Comparison of ENCODE assay signal across 12 cellular contexts in genomic region chr3:112619295-112619694, GRCh38. TPM values are rescaled to one million over a fixed set of nuclear protein-coding genes. Genes with fewer than 3 reads are reported as not detected.
A peak's percentile ranks its signal among the peaks of the same experiment; 100 is the strongest.
DNase-seq lines count a peak whose midpoint lies in the region; ATAC-seq, FAIRE-seq and TF ChIP-seq lines count a peak whose summit lies in the region.
"Had no signal": no experiment of that assay in that cellular context is flagged by ENCODE, and none has a peak within 500 bp of the region (broad histone marks: within the 10 kb centered on the region; RNA-seq: fewer than 3 reads in every experiment).

No MANE protein-coding gene starts in this region.

- peaks cover 60% of the 10 kb centered on the region for H3K36me3 Mint-ChIP-seq in osteocyte (ENCODE audit: unreplicated experiment)
- no peaks in the 10 kb centered on the region for H3K36me3 Mint-ChIP-seq in endodermal cell (ENCODE audit: low read depth)

- H3K36me3 ChIP-seq in endodermal cell (ENCODE audit: control insufficient read depth, insufficient read depth, low read length) (no peaks in the 10 kb centered on the region), kidney (ENCODE audit: control insufficient read depth in 1 of 2, insufficient read depth in 2 of 2, low read length in 2 of 2) (no peaks in the 10 kb centered on the region)

- peaks cover 26% of the 10 kb centered on the region for H3K4me1 Mint-ChIP-seq in osteocyte (ENCODE audit: unreplicated experiment)
- peaks cover 13% of the 10 kb centered on the region for H3K4me1 Mint-ChIP-seq in endodermal cell

- no peaks in the 10 kb centered on the region for H3K27me3 ChIP-seq in endodermal cell (ENCODE audit: control insufficient read depth, insufficient read depth, low read length, poor library complexity, severe bottlenecking)

- H3K27ac ChIP-seq in endodermal cell (ENCODE audit: low read depth, low read length) (no peak overlapping the region), kidney (ENCODE audit: low read depth in 2 of 2, low read length in 2 of 2) (no peak overlapping the region)

- intact Hi-C loops in kidney (cut with DNase I): no loop called here

- no peak overlapping the region for H3K4me3 Mint-ChIP-seq in osteocyte (ENCODE audit: unreplicated experiment)
- H3K4me3 Mint-ChIP-seq in endodermal cell: no peak overlapping the region

- FAIRE-seq in kidney (lab: Jason Lieb, UNC): no peak
- FAIRE-seq: A204.1 had no signal

- H3K9ac ChIP-seq in endodermal cell (ENCODE audit: extremely low read depth, low read length, poor library complexity, severe bottlenecking) (no peak overlapping the region), kidney (ENCODE audit: low read length in 2 of 2) (no peak overlapping the region)

- H3K4me1 ChIP-seq in endodermal cell (ENCODE audit: control insufficient read depth, insufficient read depth, low read length) (peaks cover 2% of the 10 kb centered on the region), kidney (ENCODE audit: control insufficient read depth in 1 of 2, insufficient read depth in 1 of 2, low read depth in 1 of 2, low read length in 2 of 2) (no peaks in the 10 kb centered on the region)

- WGBS in endodermal cell (ENCODE audit: insufficient coverage in 1 of 2, insufficient read length in 1 of 2), 2 experiments: 95 to 100% methylated on average over 2 of the region's 2 CpGs

- no peaks in the 10 kb centered on the region for H3K9me3 Mint-ChIP-seq in osteocyte (ENCODE audit: unreplicated experiment)
- H3K9me3 Mint-ChIP-seq in endodermal cell: no peaks in the 10 kb centered on the region

- DNase-seq in NOMO-1 treated with DMSO at 0.1 percent for 48 hours (lab: John Stamatoyannopoulos, UW; ENCODE audit: unreplicated experiment) (peak; percentile 17), NOMO-1 (lab: John Stamatoyannopoulos, UW; ENCODE audit: unreplicated experiment in 2 of 2) (no peak), NCI-H460 (ENCODE audit: extremely low read depth, low read depth) (peak; percentile 29), osteocyte (ENCODE audit: extremely low spot score, unreplicated experiment) (no peak), T-helper 9 cell (no peak), endodermal cell (no peak), kidney (no peak)
- DNase-seq: aorta had no signal

- TF ChIP-seq CTCF in osteocyte (IDR thresholded peaks at IDR 0.05): no peak
- TF ChIP-seq CTCF in endodermal cell (conservative IDR thresholded peaks at IDR 0.05): no peak
- no peak for TF ChIP-seq CTCF in kidney (IDR thresholded peaks at IDR 0.05; ENCODE audit: borderline replicate concordance, extremely low read depth, insufficient read depth)

- ATAC-seq in HG02852 (IDR thresholded peaks at IDR 0.05; ENCODE audit: unreplicated experiment): peak; percentile 91
- ATAC-seq: Panc1 had no signal

- peak overlapping the region; percentile 79 for H3K27ac Mint-ChIP-seq in osteocyte (ENCODE audit: unreplicated experiment)
- H3K27ac Mint-ChIP-seq in endodermal cell: no peak overlapping the region

- H3K9me3 ChIP-seq in endodermal cell (ENCODE audit: control insufficient read depth, low read length): no peaks in the 10 kb centered on the region
- H3K9me3 ChIP-seq in kidney (ENCODE audit: control insufficient read depth in 1 of 2, low read length in 2 of 2): no peaks in the 10 kb centered on the region

- H3K27me3 Mint-ChIP-seq in osteocyte (ENCODE audit: unreplicated experiment): no peaks in the 10 kb centered on the region
- H3K27me3 Mint-ChIP-seq in endodermal cell (ENCODE audit: insufficient read depth): no peaks in the 10 kb centered on the region

- H3K4me3 ChIP-seq in endodermal cell (ENCODE audit: low read length): no peak overlapping the region
- no peak overlapping the region for H3K4me3 ChIP-seq in kidney (ENCODE audit: low read length in 2 of 2)
- H3K4me3 ChIP-seq: lung had no signal

RNA-seq across cellular contexts. Expression of gene CCDC80, which starts 21.6 kb away (rescaled TPM):
- 6.4 and 12.3 TPM in 2 replicates for total RNA-seq in NCI-H460 (2014; rRNA removed; shearing (Covaris generic))
- polyA plus RNA-seq in NCI-H460 (2014; cell fraction: nucleus; rRNA removed): 3.8 and 4.1 TPM in 2 replicates
- total RNA-seq in osteocyte: 1,760 and 1,947 TPM in 2 replicates
- 10 to 100 TPM in 1 of 2 donors, 1 to 10 TPM in 1; 4.6 to 31.5 TPM for total RNA-seq in endodermal cell
- polyA plus RNA-seq in endodermal cell (2013, experiment 1 of 2): 62.4 TPM
- 84.0 TPM for polyA plus RNA-seq in endodermal cell (2013, experiment 2 of 2)
- 57.5 TPM for total RNA-seq in kidney
- polyA plus RNA-seq in kidney (ENCODE audit: insufficient read depth, low read depth, low replicate concordance): 12.0 TPM

RNA-seq across cellular contexts. Expression of gene SLC35A5, which starts 57.5 kb away (rescaled TPM):
- total RNA-seq in NCI-H460 (2014; rRNA removed; shearing (Covaris generic)): 23.9 and 36.5 TPM in 2 replicates
- polyA plus RNA-seq in NCI-H460 (2014; cell fraction: nucleus; rRNA removed): 21.0 and 27.5 TPM in 2 replicates
- total RNA-seq in osteocyte (51.4 and 51.6 TPM in 2 replicates), endodermal cell (10 to 100 TPM; 39.9 to 43.2 TPM), kidney (38.6 TPM)
- polyA plus RNA-seq in endodermal cell (2013, experiment 1 of 2): 60.8 TPM
- polyA plus RNA-seq in endodermal cell (2013, experiment 2 of 2): 47.9 TPM
- polyA plus RNA-seq in kidney (ENCODE audit: insufficient read depth, low read depth, low replicate concordance): 22.5 TPM

RNA-seq across cellular contexts. Expression of gene ATG3, which starts 57.5 kb away (rescaled TPM):
- 42.6 and 47.7 TPM in 2 replicates for total RNA-seq in NCI-H460 (2014; rRNA removed; shearing (Covaris generic))
- 33.8 and 40.7 TPM in 2 replicates for polyA plus RNA-seq in NCI-H460 (2014; cell fraction: nucleus; rRNA removed)
- total RNA-seq in osteocyte (39.8 and 46.3 TPM in 2 replicates), endodermal cell (10 to 100 TPM; 36.3 to 42.1 TPM), kidney (57.0 TPM)
- polyA plus RNA-seq in endodermal cell (2013, experiment 1 of 2): 41.5 TPM
- 41.5 TPM for polyA plus RNA-seq in endodermal cell (2013, experiment 2 of 2)
- 62.7 TPM for polyA plus RNA-seq in kidney (ENCODE audit: insufficient read depth, low read depth, low replicate concordance)

Comparison
In these comparisons a context has a peak if more than half of its experiments do, and no peak if none do; other contexts are left out.
1. DNase-seq: peak in NOMO-1 treated with DMSO at 0.1 percent for 48 hours (single experiment) and NCI-H460 (single experiment); none in NOMO-1 (0 of 2), osteocyte (single experiment), T-helper 9 cell (single experiment), endodermal cell (single experiment) and kidney (single experiment).
2. RNA of gene CCDC80, which starts 21.6 kb away (total RNA-seq): 1,760 to 1,947 TPM in osteocyte; 57.5 TPM in kidney (single experiment), 4.6 to 31.5 TPM in endodermal cell and 6.4 to 12.3 TPM in NCI-H460; every median in the first group is over 10 times any median in the second.